12 cellular contexts compared by ENCODE assay signal in genomic region chr16:87344165-87344930, GRCh38. TPM values are rescaled to one million over a fixed set of nuclear protein-coding genes. Genes with fewer than 3 reads are reported as not detected.
DNase-seq lines count a peak whose midpoint lies in the region; ATAC-seq and TF ChIP-seq lines count a peak whose summit lies in the region.
"Had no signal": no experiment of that assay in that cellular context is flagged by ENCODE, and none has a peak within 500 bp of the region (broad histone marks: within the 10 kb centered on the region; RNA-seq: fewer than 3 reads in every experiment).

No MANE protein-coding gene starts in this region.

- no peak overlapping the region for H3K23ac ChIP-seq in neuronal stem cell (ENCODE audit: low read depth, low read length, poor library complexity)

- no peaks in the 10 kb centered on the region for H3K9me3 ChIP-seq in CD8-positive, alpha-beta memory T cell (ENCODE audit: low read length)
- peaks cover 0 to 2% of the 10 kb centered on the region in 2 donors for H3K9me3 ChIP-seq in neuronal stem cell (replicated peaks in 1 of 2; ENCODE audit: control insufficient read depth in 2 of 2, insufficient read depth in 1 of 2, low read depth in 1 of 2, low read length in 2 of 2)
- H3K9me3 ChIP-seq: prostate gland had no signal

- no peaks in the 10 kb centered on the region for H4K20me1 ChIP-seq in KMS-11 (ENCODE audit: insufficient read depth)

- peak overlapping the region in 5 of 8 donors; percentile 15 to 89 (median 56) for H3K27ac Mint-ChIP-seq in CD8-positive, alpha-beta memory T cell
- H3K27ac Mint-ChIP-seq in central memory CD8-positive, alpha-beta T cell (ENCODE audit: low read depth) = peak overlapping the region; percentile 44
- H3K27ac Mint-ChIP-seq: mesothelial cell of epicardium had no signal

- H3K79me2 ChIP-seq in KMS-11 (ENCODE audit: insufficient read depth, low read depth) = peaks cover 17% of the 10 kb centered on the region; the same call in 1 of the 2 replicates

- ATAC-seq in central memory CD8-positive, alpha-beta T cell (replicated peaks; ENCODE audit: extremely low read depth, poor library complexity, severe bottlenecking) = no peak
- no peak for ATAC-seq in GM19324 (IDR thresholded peaks at IDR 0.05; ENCODE audit: low FRiP score, unreplicated experiment)

- peaks cover 12% of the 10 kb centered on the region for H3K4me1 ChIP-seq in CD8-positive, alpha-beta memory T cell (ENCODE audit: insufficient read depth, low read length)
- H3K4me1 ChIP-seq in KMS-11 (ENCODE audit: low read depth, poor library complexity, severe bottlenecking) (peaks cover 37% of the 10 kb centered on the region), neuronal stem cell (ENCODE audit: control insufficient read depth in 2 of 2, insufficient read depth in 1 of 2, low read depth in 1 of 2, low read length in 2 of 2) (peaks cover 0 to 26% of the 10 kb centered on the region in 2 donors)
- H3K4me1 ChIP-seq: prostate gland had no signal

- H3K27me3 ChIP-seq in CD8-positive, alpha-beta memory T cell (ENCODE audit: insufficient read depth, low read length, poor library complexity, severe bottlenecking) = no peaks in the 10 kb centered on the region
- H3K27me3 ChIP-seq in KMS-11 (ENCODE audit: insufficient read depth, low read depth) (no peaks in the 10 kb centered on the region), neuronal stem cell (ENCODE audit: control insufficient read depth in 3 of 3, insufficient read depth in 3 of 3, low read depth in 1 of 3, low read length in 3 of 3) (no peaks in the 10 kb centered on the region)

- H2BK5ac ChIP-seq in neuronal stem cell (ENCODE audit: low read length) = no peak overlapping the region

- H2BK15ac ChIP-seq in neuronal stem cell (ENCODE audit: low read length) = no peak overlapping the region

- no peak overlapping the region for H2AFZ ChIP-seq in KMS-11 (ENCODE audit: low read depth)
- no peak overlapping the region for H2AFZ ChIP-seq in neuronal stem cell (ENCODE audit: low read length)

- H2BK120ac ChIP-seq in neuronal stem cell (ENCODE audit: low read depth, low read length) = no peak overlapping the region

- DNase-seq in CD8-positive, alpha-beta memory T cell = no peak
- DNase-seq in central memory CD8-positive, alpha-beta T cell (ENCODE audit: low spot score in 2 of 2) = no peak
- no peak for DNase-seq in neuronal stem cell (ENCODE audit: low spot score)
- no peak for DNase-seq in iPS-NIHi7 (ENCODE audit: extremely low spot score)
- DNase-seq in amniotic stem cell (lab: John Stamatoyannopoulos, UW) = no peak
- DNase-seq: C1 segment of cervical spinal cord, NCI-H2107 had no signal

- no peak overlapping the region for H3K4me3 ChIP-seq in CD8-positive, alpha-beta memory T cell (ENCODE audit: low read length)
- no peak overlapping the region for H3K4me3 ChIP-seq in KMS-11 (IDR thresholded peaks at IDR 0.05; ENCODE audit: insufficient read depth, low read depth, low read length)
- no peak overlapping the region for H3K4me3 ChIP-seq in neuronal stem cell (ENCODE audit: low read length in 2 of 2)
- H3K4me3 ChIP-seq: prostate gland had no signal

- H3K4me2 ChIP-seq in KMS-11 = peak overlapping the region; percentile 51
- H3K4me2 ChIP-seq in neuronal stem cell (ENCODE audit: insufficient read depth, low read length, poor library complexity, severe bottlenecking) = no peak overlapping the region

- H2BK12ac ChIP-seq in neuronal stem cell (ENCODE audit: low read length) = no peak overlapping the region

- H3K4me1 Mint-ChIP-seq in CD8-positive, alpha-beta memory T cell = peaks cover 6 to 27% (median 13%) of the 10 kb centered on the region in 3 donors
- H3K4me1 Mint-ChIP-seq in central memory CD8-positive, alpha-beta T cell = peaks cover 22% of the 10 kb centered on the region
- H3K4me1 Mint-ChIP-seq: mesothelial cell of epicardium had no signal

- H3K9ac ChIP-seq in KMS-11 (peak overlapping the region; percentile 30; the same call in 1 of the 2 replicates), neuronal stem cell (ENCODE audit: low read depth, low read length, poor library complexity) (no peak overlapping the region)

- no CpG with 5 or more reads among the region's 34 CpGs for WGBS in neuronal stem cell (ENCODE audit: extremely low coverage in 2 of 2, insufficient read length in 2 of 2, insufficient replicate concordance in 1 of 2), 2 donors

- peak overlapping the region; percentile 56 for H3K14ac ChIP-seq in neuronal stem cell (ENCODE audit: low read length)

- H4K91ac ChIP-seq in neuronal stem cell (ENCODE audit: low read depth, low read length, poor library complexity) = no peak overlapping the region

- peaks cover 0 to 81% (median 8%) of the 10 kb centered on the region in 3 donors for H3K36me3 Mint-ChIP-seq in CD8-positive, alpha-beta memory T cell
- peaks cover 38% of the 10 kb centered on the region for H3K36me3 Mint-ChIP-seq in central memory CD8-positive, alpha-beta T cell (ENCODE audit: insufficient read depth)

- H3K27ac ChIP-seq in CD8-positive, alpha-beta memory T cell (ENCODE audit: low read depth, low read length) = no peak overlapping the region
- H3K27ac ChIP-seq in KMS-11 (peak overlapping the region; percentile 80), neuronal stem cell (replicated peaks; ENCODE audit: low read length) (no peak overlapping the region)
- H3K27ac ChIP-seq: prostate gland had no signal

- H3K18ac ChIP-seq in neuronal stem cell (ENCODE audit: low read length) = peak overlapping the region; percentile 57

- no peak overlapping the region for H3K4ac ChIP-seq in neuronal stem cell (ENCODE audit: low read length)

- no peak overlapping the region for H4K8ac ChIP-seq in neuronal stem cell (ENCODE audit: low read depth, low read length)

- no peaks in the 10 kb centered on the region for H3K27me3 Mint-ChIP-seq in CD8-positive, alpha-beta memory T cell
- H3K27me3 Mint-ChIP-seq in central memory CD8-positive, alpha-beta T cell = no peaks in the 10 kb centered on the region
- H3K27me3 Mint-ChIP-seq: stimulated activated naive CD8-positive, alpha-beta T cell treated with anti-CD3 and anti-CD28 coated beads, Interleukin-15, Interleukin-2, amounts not matched to agents 100 ng/mL and 50 ng/mL, for 24 hours had no signal

- POLR2A ChIA-PET in CD8-positive, alpha-beta memory T cell (lab: Charles Lee) = no interaction called here

- H2AK5ac ChIP-seq in neuronal stem cell (ENCODE audit: low read depth, low read length) = peak overlapping the region; percentile 94

- peak overlapping the region in 2 of 7 donors; percentile 11 to 59 for H3K4me3 Mint-ChIP-seq in CD8-positive, alpha-beta memory T cell
- H3K4me3 Mint-ChIP-seq in central memory CD8-positive, alpha-beta T cell = peak overlapping the region; percentile 69
- H3K4me3 Mint-ChIP-seq: mesothelial cell of epicardium had no signal

- no peaks in the 10 kb centered on the region for H3K9me3 Mint-ChIP-seq in CD8-positive, alpha-beta memory T cell
- H3K9me3 Mint-ChIP-seq in central memory CD8-positive, alpha-beta T cell = no peaks in the 10 kb centered on the region
- H3K9me3 Mint-ChIP-seq: mesothelial cell of epicardium; stimulated activated naive CD8-positive, alpha-beta T cell treated with anti-CD3 and anti-CD28 coated beads, Interleukin-15, Interleukin-2, amounts not matched to agents 100 ng/mL and 50 ng/mL, for 24 hours had no signal

- H3K79me1 ChIP-seq in neuronal stem cell (ENCODE audit: low read depth, low read length) = peaks cover 15% of the 10 kb centered on the region

- H3K36me3 ChIP-seq in CD8-positive, alpha-beta memory T cell (ENCODE audit: insufficient read depth, low read length) = peaks cover 17% of the 10 kb centered on the region
- H3K36me3 ChIP-seq in KMS-11 (ENCODE audit: insufficient read depth) (no peaks in the 10 kb centered on the region; the same call in 1 of the 2 replicates), neuronal stem cell (replicated peaks in 1 of 2; ENCODE audit: control insufficient read depth in 2 of 2, insufficient read depth in 2 of 2, low read length in 2 of 2) (peaks cover 15 to 37% of the 10 kb centered on the region in 2 donors)
- H3K36me3 ChIP-seq: prostate gland had no signal

- CTCF ChIA-PET in CD8-positive, alpha-beta memory T cell (lab: Charles Lee) = interaction anchor here (1.0 kb wide), 1 partner anchor 39 kb away, joined by 5 read pairs; the partner anchor contains the start of gene FBXO31

- TF ChIP-seq CTCF in KMS-11 (conservative IDR thresholded peaks at IDR 0.05; ENCODE audit: low read depth, low read length) = no peak

RNA-seq across cellular contexts. Expression of gene C16orf95, which starts 27.2 kb away (rescaled TPM):
- 1 to 10 TPM; 7.5 to 8.4 TPM for total RNA-seq in CD8-positive, alpha-beta memory T cell
- polyA plus RNA-seq in CD8-positive, alpha-beta memory T cell = 2.5 TPM
- 4.5 TPM for polyA plus RNA-seq in neuronal stem cell (2013, experiment 1 of 2)
- polyA plus RNA-seq in neuronal stem cell (2013, experiment 2 of 2) = 4.9 TPM

RNA-seq across cellular contexts. Expression of gene FBXO31, which starts 39.2 kb away (rescaled TPM):
- total RNA-seq in CD8-positive, alpha-beta memory T cell = 10 to 100 TPM; 35.6 to 40.9 TPM
- 27.4 TPM for polyA plus RNA-seq in CD8-positive, alpha-beta memory T cell
- 9.0 TPM for polyA plus RNA-seq in neuronal stem cell (2013, experiment 1 of 2)
- polyA plus RNA-seq in neuronal stem cell (2013, experiment 2 of 2) = 8.4 TPM

RNA-seq across cellular contexts. Expression of gene MAP1LC3B, which starts 47.8 kb away (rescaled TPM):
- total RNA-seq in CD8-positive, alpha-beta memory T cell = 10 to 100 TPM; 47.1 to 51.5 TPM
- polyA plus RNA-seq in CD8-positive, alpha-beta memory T cell = 151 TPM
- 41.5 TPM for polyA plus RNA-seq in neuronal stem cell (2013, experiment 1 of 2)
- 41.0 TPM for polyA plus RNA-seq in neuronal stem cell (2013, experiment 2 of 2)
